ENCODE assay signal across 1 cellular context in genomic region chr2:8627692-8628085, GRCh38.
TF ChIP-seq lines count a peak whose summit lies in the region.

No MANE protein-coding gene starts in this region.

TF ChIP-seq in HepG2, 621 proteins besides CTCF, POLR2A, EP300 and RAD21 (continued from another document and continues in another):
- TF ChIP-seq NR2F6 (IDR thresholded peaks at IDR 0.05) (peak; percentile 43; the same call in 1 of the 2 replicates), NR2F6 (CRISPR knock-in tag; IDR thresholded peaks at IDR 0.05) (peak; percentile 76), POGZ (CRISPR knock-in tag; IDR thresholded peaks at IDR 0.05) (peak; percentile 77), ZBED4 (CRISPR knock-in tag; IDR thresholded peaks at IDR 0.05; ENCODE audit: borderline replicate concordance) (peak; percentile 86; the same call in 1 of the 2 replicates), YY1 (IDR thresholded peaks at IDR 0.05; ENCODE audit: insufficient read depth, insufficient replicate concordance, low read depth, low read length) (peak; percentile 62), HOMEZ (CRISPR knock-in tag; IDR thresholded peaks at IDR 0.05; ENCODE audit: low read depth) (0 out of 2 replicates have a peak, but pooled peaks have one; percentile 32), ZIK1 (CRISPR knock-in tag; IDR thresholded peaks at IDR 0.05; ENCODE audit: borderline replicate concordance, low read depth) (peak; percentile 55; the same call in 1 of the 2 replicates), THYN1 (CRISPR knock-in tag; IDR thresholded peaks at IDR 0.05; ENCODE audit: borderline replicate concordance, low read depth) (0 out of 2 replicates have a peak, but pooled peaks have one; percentile 47), RFX1 (IDR thresholded peaks at IDR 0.05) (no peak), ZNF644 (CRISPR knock-in tag; IDR thresholded peaks at IDR 0.05; ENCODE audit: low read depth) (0 out of 2 replicates have a peak, but pooled peaks have one; percentile 26), ZNF577 (CRISPR knock-in tag; IDR thresholded peaks at IDR 0.05; ENCODE audit: borderline replicate concordance, low read depth) (no peak), REPIN1 (CRISPR knock-in tag; IDR thresholded peaks at IDR 0.05; ENCODE audit: borderline replicate concordance, low read depth) (0 out of 2 replicates have a peak, but pooled peaks have one; percentile 3), SIX4 (CRISPR knock-in tag; IDR thresholded peaks at IDR 0.05) (peak; percentile 47; the same call in 1 of the 2 replicates), KLF16 (CRISPR knock-in tag; IDR thresholded peaks at IDR 0.05) (peak in 1 of 2 experiments; percentile 83; a peak in 2 of 4 replicates), RFXAP (CRISPR knock-in tag; IDR thresholded peaks at IDR 0.05; ENCODE audit: borderline replicate concordance) (0 out of 2 replicates have a peak, but pooled peaks have one; percentile 7), ZNF263 (CRISPR knock-in tag; IDR thresholded peaks at IDR 0.05) (peak; percentile 84), NFATC3 (CRISPR knock-in tag; IDR thresholded peaks at IDR 0.05) (0 out of 2 replicates have a peak, but pooled peaks have one; percentile 36), ZSCAN31 (CRISPR knock-in tag; IDR thresholded peaks at IDR 0.05; ENCODE audit: low read depth) (peak; percentile 48; the same call in 1 of the 2 replicates), HDAC1 (CRISPR knock-in tag; IDR thresholded peaks at IDR 0.05) (peak; percentile 76), ELF3 (CRISPR knock-in tag; IDR thresholded peaks at IDR 0.05) (peak; percentile 59), FOXA3 (CRISPR knock-in tag; IDR thresholded peaks at IDR 0.05) (peak; percentile 68), NR2F2 (IDR thresholded peaks at IDR 0.05; ENCODE audit: borderline replicate concordance, low read depth) (no peak), DRAP1 (CRISPR knock-in tag; IDR thresholded peaks at IDR 0.05) (no peak), FOXP1 (IDR thresholded peaks at IDR 0.05) (no peak), FOXP1 (CRISPR knock-in tag; IDR thresholded peaks at IDR 0.05) (peak; percentile 29; the same call in 1 of the 2 replicates), FOXC1 (CRISPR knock-in tag; IDR thresholded peaks at IDR 0.05; ENCODE audit: borderline replicate concordance) (peak; percentile 78; the same call in 1 of the 2 replicates), ZNF792 (CRISPR knock-in tag; IDR thresholded peaks at IDR 0.05) (0 out of 2 replicates have a peak, but pooled peaks have one; percentile 42), ZNF607 (CRISPR knock-in tag; IDR thresholded peaks at IDR 0.05; ENCODE audit: borderline replicate concordance) (no peak; the same call in 1 of the 2 replicates), ZNF550 (CRISPR knock-in tag; IDR thresholded peaks at IDR 0.05; ENCODE audit: borderline replicate concordance) (no peak), NAIF1 (CRISPR knock-in tag; IDR thresholded peaks at IDR 0.05; ENCODE audit: borderline replicate concordance) (no peak), SALL1 (CRISPR knock-in tag; IDR thresholded peaks at IDR 0.05) (peak; percentile 69), ZNF503 (CRISPR knock-in tag; IDR thresholded peaks at IDR 0.05) (0 out of 2 replicates have a peak, but pooled peaks have one; percentile 16), ZNF678 (CRISPR knock-in tag; IDR thresholded peaks at IDR 0.05) (no peak), MTF1 (CRISPR knock-in tag; IDR thresholded peaks at IDR 0.05) (no peak), CEBPB (IDR thresholded peaks at IDR 0.05; ENCODE audit: borderline replicate concordance, low read depth, low read length) (0 out of 2 replicates have a peak, but pooled peaks have one; percentile 5), KLF6 (CRISPR knock-in tag; IDR thresholded peaks at IDR 0.05) (0 out of 2 replicates have a peak, but pooled peaks have one; percentile 32), ATAD3A (CRISPR knock-in tag; IDR thresholded peaks at IDR 0.05) (no peak), STAG1 (CRISPR knock-in tag; IDR thresholded peaks at IDR 0.05) (peak; percentile 92), GZF1 (CRISPR knock-in tag; IDR thresholded peaks at IDR 0.05) (peak; percentile 72; the same call in 1 of the 2 replicates), ZNF335 (CRISPR knock-in tag; IDR thresholded peaks at IDR 0.05) (0 out of 2 replicates have a peak, but pooled peaks have one; percentile 38), ARNT (IDR thresholded peaks at IDR 0.05) (no peak), MEIS2 (CRISPR knock-in tag; IDR thresholded peaks at IDR 0.05) (no peak; the same call in 1 of the 2 replicates), RERE (CRISPR knock-in tag; IDR thresholded peaks at IDR 0.05; ENCODE audit: low read depth) (peak; percentile 58; the same call in 1 of the 2 replicates), MYPOP (CRISPR knock-in tag; IDR thresholded peaks at IDR 0.05) (peak; percentile 75; the same call in 1 of the 2 replicates), HMGXB4 (CRISPR knock-in tag; IDR thresholded peaks at IDR 0.05; ENCODE audit: borderline replicate concordance in 1 of 2, low read depth in 1 of 2) (peak; percentile 83 to 84; a peak in 3 of 4 replicates), SOX6 (IDR thresholded peaks at IDR 0.05) (no peak), SOX6 (CRISPR knock-in tag; IDR thresholded peaks at IDR 0.05) (peak; percentile 66; the same call in 1 of the 2 replicates), SNAPC2 (CRISPR knock-in tag; IDR thresholded peaks at IDR 0.05) (no peak), TFAP4 (IDR thresholded peaks at IDR 0.05; ENCODE audit: borderline replicate concordance, low read depth) (peak; percentile 69; the same call in 1 of the 2 replicates), LCORL (IDR thresholded peaks at IDR 0.05) (no peak), LCORL (CRISPR knock-in tag; IDR thresholded peaks at IDR 0.05) (peak; percentile 96)
